10 cellular contexts compared by ENCODE assay signal in genomic region chr2:60867848-60868247, GRCh38. TPM values are rescaled to one million over a fixed set of nuclear protein-coding genes. Genes with fewer than 3 reads are reported as not detected.
DNase-seq lines count a peak whose midpoint lies in the region; ATAC-seq, FAIRE-seq and TF ChIP-seq lines count a peak whose summit lies in the region.
"Had no signal": no experiment of that assay in that cellular context is flagged by ENCODE, and none has a peak within 500 bp of the region (broad histone marks: within the 10 kb centered on the region; RNA-seq: fewer than 3 reads in every experiment).

No MANE protein-coding gene starts in this region.

- H3K9ac ChIP-seq in KMS-11, result no peak overlapping the region

- H3K27me3 ChIP-seq in CD8-positive, alpha-beta T cell (ENCODE audit: insufficient read depth, low read length), result no peaks in the 10 kb centered on the region
- H3K27me3 ChIP-seq in KMS-11 (ENCODE audit: insufficient read depth, low read depth), result no peaks in the 10 kb centered on the region

- POLR2A ChIA-PET in CD8-positive, alpha-beta T cell (lab: Charles Lee), result interaction anchor here (1.3 to 2.3 kb wide), 4 partner anchors 11 to 97 kb away, joined by 3 to 22 read pairs (median 4); partner anchors contain the start of gene REL

- no peak for TF ChIP-seq CTCF in CD8-positive, alpha-beta T cell (IDR thresholded peaks at IDR 0.05)
- TF ChIP-seq CTCF in KMS-11 (conservative IDR thresholded peaks at IDR 0.05; ENCODE audit: low read depth, low read length) (no peak), D721Med (IDR thresholded peaks at IDR 0.05; ENCODE audit: insufficient read depth, missing control alignments) (no peak), GM13977 (IDR thresholded peaks at IDR 0.05; ENCODE audit: extremely low read depth, insufficient read depth, missing control alignments) (no peak)

- in situ Hi-C loops in GM13977 (cut with MboI; ENCODE audit: low pct_unique_long_range_greater_than_20kb, low sequenced_read_pairs, unreplicated experiment), result no loop called here

- DNase-seq in CD8-positive, alpha-beta T cell, result peak in 5 of 7 experiments; percentile 7 to 57 (median 23)
- DNase-seq in activated T-cell treated with anti-CD3 and anti-CD28 coated beads, Interleukin-2, amount 50 U/mL, for 72 hours, result peak in 1 of 2 donors; percentile 8
- no peak for DNase-seq in left lobe of liver (ENCODE audit: low spot score)
- no peak for DNase-seq in D721Med (ENCODE audit: insufficient read length, low spot score)
- no peak for DNase-seq in GM13977 (ENCODE audit: low spot score)
- DNase-seq: NCI-H187, nephron progenitor cell had no signal

- H3K4me3 ChIP-seq in CD8-positive, alpha-beta T cell (ENCODE audit: low read depth, low read length), result no peak overlapping the region
- H3K4me3 ChIP-seq in KMS-11 (IDR thresholded peaks at IDR 0.05; ENCODE audit: insufficient read depth, low read depth, low read length), result no peak overlapping the region

- peak overlapping the region; percentile 32 for H3K4me3 Mint-ChIP-seq in CD8-positive, alpha-beta T cell
- H3K4me3 Mint-ChIP-seq in activated T-cell treated with anti-CD3 and anti-CD28 coated beads, Interleukin-2, amount 50 U/mL, for 72 hours, result peak overlapping the region; percentile 31 to 40
- H3K4me3 Mint-ChIP-seq: nephron progenitor cell had no signal

- no peaks in the 10 kb centered on the region for H4K20me1 ChIP-seq in KMS-11 (ENCODE audit: insufficient read depth)

- no peak overlapping the region for H3K27ac ChIP-seq in CD8-positive, alpha-beta T cell (ENCODE audit: low read depth, low read length)
- H3K27ac ChIP-seq in KMS-11, result no peak overlapping the region

- H3K36me3 ChIP-seq in CD8-positive, alpha-beta T cell (ENCODE audit: insufficient read depth, low read length), result no peaks in the 10 kb centered on the region
- H3K36me3 ChIP-seq in KMS-11 (ENCODE audit: insufficient read depth), result no peaks in the 10 kb centered on the region

- CTCF ChIA-PET in CD8-positive, alpha-beta T cell (lab: Charles Lee), result interaction anchor here (1.2 kb wide), 1 partner anchor 12 kb away, joined by 3 read pairs; no protein-coding TSS in a partner anchor

- no peaks in the 10 kb centered on the region for H3K79me2 ChIP-seq in KMS-11 (ENCODE audit: insufficient read depth, low read depth)

- H3K36me3 Mint-ChIP-seq in CD8-positive, alpha-beta T cell, result peaks cover 13% of the 10 kb centered on the region
- H3K36me3 Mint-ChIP-seq in activated T-cell treated with anti-CD3 and anti-CD28 coated beads, Interleukin-2, amount 50 U/mL, for 72 hours (ENCODE audit: insufficient read depth in 2 of 2), result peaks cover 14 to 22% of the 10 kb centered on the region in 2 donors

- FAIRE-seq in D721Med (lab: Jason Lieb, UNC), result no peak

- peaks cover 15% of the 10 kb centered on the region for H3K4me1 ChIP-seq in CD8-positive, alpha-beta T cell (ENCODE audit: insufficient read depth, low read length)
- peaks cover 12% of the 10 kb centered on the region for H3K4me1 ChIP-seq in KMS-11 (ENCODE audit: low read depth, poor library complexity, severe bottlenecking)

- H3K27me3 Mint-ChIP-seq in CD8-positive, alpha-beta T cell (ENCODE audit: low read depth), result no peaks in the 10 kb centered on the region
- no peaks in the 10 kb centered on the region for H3K27me3 Mint-ChIP-seq in activated T-cell treated with anti-CD3 and anti-CD28 coated beads, Interleukin-2, amount 50 U/mL, for 72 hours (ENCODE audit: low read depth)

- peaks cover 16% of the 10 kb centered on the region for H3K9me3 Mint-ChIP-seq in CD8-positive, alpha-beta T cell
- peaks cover 8 to 13% of the 10 kb centered on the region in 2 donors for H3K9me3 Mint-ChIP-seq in activated T-cell treated with anti-CD3 and anti-CD28 coated beads, Interleukin-2, amount 50 U/mL, for 72 hours

- H3K4me2 ChIP-seq in KMS-11, result no peak overlapping the region

- intact Hi-C loops in CD8-positive, alpha-beta T cell (cut with DNase I, micrococcal nuclease), result loop anchor here in 1 of 2 experiments (1.0 kb wide), 2 partner anchors 11 to 49 kb away; no protein-coding TSS in a partner anchor

- ATAC-seq in CD8-positive, alpha-beta T cell, result peak; percentile 90
- no peak for ATAC-seq in activated T-cell treated with anti-CD3 and anti-CD28 coated beads, Interleukin-2, amount 50 U/mL, for 72 hours (replicated peaks in 1 of 2)
- ATAC-seq in left lobe of liver (peak; percentile 38), HG02870 (IDR thresholded peaks at IDR 0.05; ENCODE audit: unreplicated experiment) (no peak), GM18870 (IDR thresholded peaks at IDR 0.05; ENCODE audit: unreplicated experiment) (no peak)

- peak overlapping the region; percentile 91 for H3K27ac Mint-ChIP-seq in CD8-positive, alpha-beta T cell
- peak overlapping the region; percentile 98 for H3K27ac Mint-ChIP-seq in activated T-cell treated with anti-CD3 and anti-CD28 coated beads, Interleukin-2, amount 50 U/mL, for 72 hours
- H3K27ac Mint-ChIP-seq: nephron progenitor cell had no signal

- H3K9me3 ChIP-seq in CD8-positive, alpha-beta T cell (ENCODE audit: low read length), result peaks cover 4% of the 10 kb centered on the region

- peak overlapping the region; percentile 4; the same call in 1 of the 2 replicates for H2AFZ ChIP-seq in KMS-11 (ENCODE audit: low read depth)

- H3K4me1 Mint-ChIP-seq in CD8-positive, alpha-beta T cell (ENCODE audit: low read depth), result peaks cover 20% of the 10 kb centered on the region
- H3K4me1 Mint-ChIP-seq in activated T-cell treated with anti-CD3 and anti-CD28 coated beads, Interleukin-2, amount 50 U/mL, for 72 hours (ENCODE audit: low read depth), result peaks cover 45% of the 10 kb centered on the region
- H3K4me1 Mint-ChIP-seq: nephron progenitor cell had no signal

RNA-seq across cellular contexts. Expression of gene REL, which starts 13.5 kb away (rescaled TPM):
- total RNA-seq in CD8-positive, alpha-beta T cell, result 100 to 1,000 TPM; 202 to 205 TPM
- total RNA-seq in activated T-cell treated with anti-CD3 and anti-CD28 coated beads, Interleukin-2, amount 50 U/mL, for 72 hours, result 10 to 100 TPM; 72.6 to 81.0 TPM
- total RNA-seq in left lobe of liver, result 4.4 TPM

Comparison
In these comparisons a context has a peak if more than half of its experiments do, and no peak if none do; other contexts are left out.
1. ATAC-seq: peak in CD8-positive, alpha-beta T cell (single experiment) and left lobe of liver (single experiment); none in activated T-cell treated with anti-CD3 and anti-CD28 coated beads, Interleukin-2, amount 50 U/mL, for 72 hours (0 of 2), HG02870 (single experiment) and GM18870 (single experiment).
2. DNase-seq: peak in CD8-positive, alpha-beta T cell (5 of 7); none in left lobe of liver (single experiment), D721Med (single experiment) and GM13977 (single experiment).
3. RNA of gene REL, which starts 13.5 kb away (total RNA-seq): 202 to 205 TPM in CD8-positive, alpha-beta T cell and 72.6 to 81.0 TPM in activated T-cell treated with anti-CD3 and anti-CD28 coated beads, Interleukin-2, amount 50 U/mL, for 72 hours; 4.4 TPM in left lobe of liver (single experiment); every median in the first group is over 10 times any median in the second.